ENCODE assay signal across 22 cellular contexts in the genomic region with DNA sequence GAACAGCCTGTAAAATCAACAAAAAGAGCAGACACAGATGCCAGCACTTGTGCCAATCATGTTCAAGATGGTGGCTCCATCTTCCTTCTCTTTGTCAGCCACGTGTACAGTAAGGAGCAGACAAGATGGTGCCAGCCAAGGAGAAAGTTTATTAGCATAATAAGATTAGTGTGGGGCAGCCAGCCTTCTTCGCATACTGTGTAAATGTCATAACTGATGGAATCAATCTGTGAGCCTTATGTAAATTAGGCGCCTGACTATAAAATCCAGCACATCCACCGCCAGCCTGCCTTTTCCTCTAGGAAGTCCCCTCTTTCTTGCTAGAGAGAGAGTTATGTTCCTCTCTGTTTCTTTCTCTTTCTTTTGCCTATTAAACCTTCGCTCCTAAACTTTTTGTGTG.
"Had no signal": no experiment of that assay in that cellular context is flagged by ENCODE, and none has a peak within 500 bp of the region (broad histone marks: within the 10 kb centered on the region; RNA-seq: fewer than 3 reads in every experiment).

No MANE protein-coding gene starts in this region.

- H3K4me3 ChIP-seq: coronary artery, dorsolateral prefrontal cortex, esophagus squamous epithelium, gastrocnemius medialis, heart right ventricle, left lung, lower lobe of right lung had no signal

- H3K4me1 ChIP-seq: esophagus squamous epithelium, gastrocnemius medialis, heart right ventricle, left lung, lower lobe of right lung had no signal

- DNase-seq: dermis blood vessel endothelial cell; dorsolateral prefrontal cortex; effector CD4-positive, alpha-beta T cell; effector memory CD4-positive, alpha-beta T cell; erythroblast; esophagus squamous epithelium; foreskin fibroblast; foreskin melanocyte; gastrocnemius medialis; glutamatergic neuron; head of caudate nucleus; heart right ventricle; hippocampal formation; left cardiac atrium; left lung; left ventricle myocardium superior; lower lobe of right lung; mesenchymal stem cell; midbrain; naive thymus-derived CD4-positive, alpha-beta T cell had no signal

- H3K27ac ChIP-seq: coronary artery, dorsolateral prefrontal cortex, epithelial cell of prostate, esophagus squamous epithelium, gastrocnemius medialis, heart right ventricle, left lung, lower lobe of right lung had no signal

- H3K9me3 ChIP-seq: esophagus squamous epithelium, gastrocnemius medialis, left lung, lower lobe of right lung had no signal

- H3K27me3 ChIP-seq: gastrocnemius medialis, left lung had no signal

- H3K36me3 ChIP-seq: esophagus squamous epithelium, gastrocnemius medialis, heart right ventricle, left lung, lower lobe of right lung had no signal
